ENCODE assay signal across 1 cellular context in the genomic region with DNA sequence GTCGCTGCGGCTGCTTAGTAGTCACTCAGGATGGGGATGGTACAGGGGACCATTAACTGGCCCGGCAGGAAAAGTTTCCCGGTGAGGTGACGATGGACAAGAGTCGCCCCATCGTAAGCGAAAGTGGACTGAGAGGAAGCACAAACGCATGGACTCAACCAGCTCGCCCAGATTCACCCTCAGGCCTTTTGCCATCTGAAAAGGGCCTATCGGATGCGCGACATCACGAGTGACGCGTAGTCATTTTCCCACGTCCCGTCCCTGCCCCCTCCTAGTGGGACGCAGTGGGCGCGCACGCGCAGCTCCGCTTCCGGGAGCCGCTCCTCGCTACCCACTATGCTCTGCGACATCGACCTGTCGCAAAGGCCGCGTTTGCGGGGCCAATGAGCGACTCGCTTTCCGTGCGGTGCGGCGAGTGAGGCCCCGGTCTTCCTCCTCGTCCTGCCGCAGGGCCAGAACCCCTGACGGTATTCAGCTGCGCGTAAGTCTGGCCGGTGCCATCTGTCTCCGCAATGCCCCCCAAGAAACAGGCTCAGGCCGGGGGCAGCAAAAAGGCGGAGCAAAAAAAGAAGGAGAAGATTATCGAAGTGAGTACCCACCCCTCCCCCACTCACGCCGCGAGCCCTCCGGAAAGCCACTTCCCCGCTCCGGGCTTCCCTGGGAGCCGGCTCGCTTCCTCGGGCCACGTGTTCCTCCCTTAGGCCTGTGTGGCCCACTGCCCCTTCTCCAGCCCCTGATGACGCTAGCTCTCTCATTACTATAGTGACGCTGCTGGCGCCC.
TF ChIP-seq lines count a peak whose summit lies in the region.

ZC3H15 (plus strand) TSS at position 390 of the 780 bp plus-strand sequence; CDS start at position 513, 123 bp downstream.

TF ChIP-seq in K562, 482 proteins besides CTCF, POLR2A, EP300 and RAD21 (continued from another document and continues in another):
- TF ChIP-seq ATF2 (CRISPR knock-in tag; IDR thresholded peaks at IDR 0.05) (no peak), ILF3 (IDR thresholded peaks at IDR 0.05; ENCODE audit: borderline replicate concordance) (no peak), FUS (optimal IDR thresholded peaks at IDR 0.05; ENCODE audit: low read depth, low read length) (no peak), FOS (IDR thresholded peaks at IDR 0.05; ENCODE audit: extremely low read depth, insufficient read length) (no peak), CBX1 (IDR thresholded peaks at IDR 0.05; ENCODE audit: low read depth) (0 out of 2 replicates have a peak, but pooled peaks have one; percentile 68), ARHGAP35 (IDR thresholded peaks at IDR 0.05; ENCODE audit: partially characterized antibody) (no peak), ZKSCAN3 (CRISPR knock-in tag; IDR thresholded peaks at IDR 0.05) (no peak), TCF3 (CRISPR knock-in tag; IDR thresholded peaks at IDR 0.05) (peak; percentile 24; the same call in 1 of the 2 replicates), AFF1 (IDR thresholded peaks at IDR 0.05; ENCODE audit: low read depth in 1 of 2, partially characterized antibody in 2 of 2) (peak in 1 of 2 experiments; percentile 48), ELF2 (CRISPR knock-in tag; IDR thresholded peaks at IDR 0.05) (peak; percentile 66), ZC3H11A (IDR thresholded peaks at IDR 0.05; ENCODE audit: low read depth, low read length) (no peak), WHSC1 (IDR thresholded peaks at IDR 0.05; ENCODE audit: low read length) (no peak), TEAD4 (IDR thresholded peaks at IDR 0.05; ENCODE audit: low read length) (peak; percentile 21; the same call in 1 of the 2 replicates), TEAD4 (CRISPR knock-in tag; IDR thresholded peaks at IDR 0.05; ENCODE audit: borderline replicate concordance) (no peak), OTX1 (CRISPR knock-in tag; IDR thresholded peaks at IDR 0.05) (no peak), BRD4 (IDR thresholded peaks at IDR 0.05) (peak; percentile 89), C11orf30 (IDR thresholded peaks at IDR 0.05; ENCODE audit: low read depth) (peak; percentile 80), TBP (optimal IDR thresholded peaks at IDR 0.05; ENCODE audit: low read depth, low read length) (peak; percentile 94), MAFG (tag; conservative IDR thresholded peaks at IDR 0.05) (no peak), ZNF551 (CRISPR knock-in tag; IDR thresholded peaks at IDR 0.05) (no peak), CBFA2T2 (conservative IDR thresholded peaks at IDR 0.05) (no peak), CHD4 (IDR thresholded peaks at IDR 0.05; ENCODE audit: insufficient read depth, insufficient replicate concordance, low read depth, low read length, poor library complexity, severe bottlenecking) (peak; percentile 54), BCOR (IDR thresholded peaks at IDR 0.05) (no peak), PBX2 (CRISPR knock-in tag; IDR thresholded peaks at IDR 0.05; ENCODE audit: low read depth) (no peak), PBX2 (tag; conservative IDR thresholded peaks at IDR 0.05; ENCODE audit: low read depth) (peak; percentile 35; the same call in 1 of the 2 replicates), FOXO4 (CRISPR knock-in tag; IDR thresholded peaks at IDR 0.05) (no peak; the same call in 1 of the 2 replicates), NFRKB (IDR thresholded peaks at IDR 0.05; ENCODE audit: low read depth) (peak; percentile 67), KLF13 (tag; IDR thresholded peaks at IDR 0.05; ENCODE audit: borderline replicate concordance, low read depth) (no peak), TCFL5 (CRISPR knock-in tag; conservative IDR thresholded peaks at IDR 0.05) (no peak), SNIP1 (IDR thresholded peaks at IDR 0.05; ENCODE audit: low read depth) (no peak), NEUROD1 (IDR thresholded peaks at IDR 0.05; ENCODE audit: borderline replicate concordance, low read depth, low read length, partially characterized antibody) (peak; percentile 48), ETV6 (IDR thresholded peaks at IDR 0.05; ENCODE audit: borderline replicate concordance in 1 of 2, low read depth in 2 of 2, low read length in 1 of 2) (0 out of 4 replicates have a peak, but pooled peaks of 1 of the 2 experiments have one; percentile 36), ETV6 (CRISPR knock-in tag; IDR thresholded peaks at IDR 0.05; ENCODE audit: borderline replicate concordance) (no peak), RFX1 (IDR thresholded peaks at IDR 0.05) (peak; percentile 58; the same call in 1 of the 2 replicates), CXXC5 (CRISPR knock-in tag; IDR thresholded peaks at IDR 0.05) (peak; percentile 96), ZBTB17 (CRISPR knock-in tag; IDR thresholded peaks at IDR 0.05) (0 out of 2 replicates have a peak, but pooled peaks have one; percentile 59), CSDE1 (IDR thresholded peaks at IDR 0.05) (no peak), TBL1XR1 (IDR thresholded peaks at IDR 0.05; ENCODE audit: low read length in 2 of 2) (peak in 1 of 2 experiments; percentile 67; a peak in 2 of 4 replicates), BRCA1 (IDR thresholded peaks at IDR 0.05) (no peak), BRCA1 (CRISPR knock-in tag; IDR thresholded peaks at IDR 0.05) (no peak), CAMTA2 (CRISPR knock-in tag; conservative IDR thresholded peaks at IDR 0.05) (no peak), ZFP30 (CRISPR knock-in tag; IDR thresholded peaks at IDR 0.05; ENCODE audit: borderline replicate concordance) (no peak)
- TF ChIP-seq, protein P1, sequence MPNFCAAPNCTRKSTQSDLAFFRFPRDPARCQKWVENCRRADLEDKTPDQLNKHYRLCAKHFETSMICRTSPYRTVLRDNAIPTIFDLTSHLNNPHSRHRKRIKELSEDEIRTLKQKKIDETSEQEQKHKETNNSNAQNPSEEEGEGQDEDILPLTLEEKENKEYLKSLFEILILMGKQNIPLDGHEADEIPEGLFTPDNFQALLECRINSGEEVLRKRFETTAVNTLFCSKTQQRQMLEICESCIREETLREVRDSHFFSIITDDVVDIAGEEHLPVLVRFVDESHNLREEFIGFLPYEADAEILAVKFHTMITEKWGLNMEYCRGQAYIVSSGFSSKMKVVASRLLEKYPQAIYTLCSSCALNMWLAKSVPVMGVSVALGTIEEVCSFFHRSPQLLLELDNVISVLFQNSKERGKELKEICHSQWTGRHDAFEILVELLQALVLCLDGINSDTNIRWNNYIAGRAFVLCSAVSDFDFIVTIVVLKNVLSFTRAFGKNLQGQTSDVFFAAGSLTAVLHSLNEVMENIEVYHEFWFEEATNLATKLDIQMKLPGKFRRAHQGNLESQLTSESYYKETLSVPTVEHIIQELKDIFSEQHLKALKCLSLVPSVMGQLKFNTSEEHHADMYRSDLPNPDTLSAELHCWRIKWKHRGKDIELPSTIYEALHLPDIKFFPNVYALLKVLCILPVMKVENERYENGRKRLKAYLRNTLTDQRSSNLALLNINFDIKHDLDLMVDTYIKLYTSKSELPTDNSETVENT (CRISPR knock-in tag; IDR thresholded peaks at IDR 0.05), result 0 out of 2 replicates have a peak, but pooled peaks have one; percentile 80
- TF ChIP-seq, protein P2, sequence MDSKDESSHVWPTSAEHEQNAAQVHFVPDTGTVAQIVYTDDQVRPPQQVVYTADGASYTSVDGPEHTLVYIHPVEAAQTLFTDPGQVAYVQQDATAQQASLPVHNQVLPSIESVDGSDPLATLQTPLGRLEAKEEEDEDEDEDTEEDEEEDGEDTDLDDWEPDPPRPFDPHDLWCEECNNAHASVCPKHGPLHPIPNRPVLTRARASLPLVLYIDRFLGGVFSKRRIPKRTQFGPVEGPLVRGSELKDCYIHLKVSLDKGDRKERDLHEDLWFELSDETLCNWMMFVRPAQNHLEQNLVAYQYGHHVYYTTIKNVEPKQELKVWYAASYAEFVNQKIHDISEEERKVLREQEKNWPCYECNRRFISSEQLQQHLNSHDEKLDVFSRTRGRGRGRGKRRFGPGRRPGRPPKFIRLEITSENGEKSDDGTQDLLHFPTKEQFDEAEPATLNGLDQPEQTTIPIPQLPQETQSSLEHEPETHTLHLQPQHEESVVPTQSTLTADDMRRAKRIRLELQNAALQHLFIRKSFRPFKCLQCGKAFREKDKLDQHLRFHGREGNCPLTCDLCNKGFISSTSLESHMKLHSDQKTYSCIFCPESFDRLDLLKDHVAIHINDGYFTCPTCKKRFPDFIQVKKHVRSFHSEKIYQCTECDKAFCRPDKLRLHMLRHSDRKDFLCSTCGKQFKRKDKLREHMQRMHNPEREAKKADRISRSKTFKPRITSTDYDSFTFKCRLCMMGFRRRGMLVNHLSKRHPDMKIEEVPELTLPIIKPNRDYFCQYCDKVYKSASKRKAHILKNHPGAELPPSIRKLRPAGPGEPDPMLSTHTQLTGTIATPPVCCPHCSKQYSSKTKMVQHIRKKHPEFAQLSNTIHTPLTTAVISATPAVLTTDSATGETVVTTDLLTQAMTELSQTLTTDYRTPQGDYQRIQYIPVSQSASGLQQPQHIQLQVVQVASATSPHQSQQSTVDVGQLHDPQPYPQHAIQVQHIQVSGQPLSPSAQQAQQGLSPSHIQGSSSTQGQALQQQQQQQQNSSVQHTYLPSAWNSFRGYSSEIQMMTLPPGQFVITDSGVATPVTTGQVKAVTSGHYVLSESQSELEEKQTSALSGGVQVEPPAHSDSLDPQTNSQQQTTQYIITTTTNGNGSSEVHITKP (IDR thresholded peaks at IDR 0.05; ENCODE audit: partially characterized antibody), result peak; percentile 45
- TF ChIP-seq, protein P3, sequence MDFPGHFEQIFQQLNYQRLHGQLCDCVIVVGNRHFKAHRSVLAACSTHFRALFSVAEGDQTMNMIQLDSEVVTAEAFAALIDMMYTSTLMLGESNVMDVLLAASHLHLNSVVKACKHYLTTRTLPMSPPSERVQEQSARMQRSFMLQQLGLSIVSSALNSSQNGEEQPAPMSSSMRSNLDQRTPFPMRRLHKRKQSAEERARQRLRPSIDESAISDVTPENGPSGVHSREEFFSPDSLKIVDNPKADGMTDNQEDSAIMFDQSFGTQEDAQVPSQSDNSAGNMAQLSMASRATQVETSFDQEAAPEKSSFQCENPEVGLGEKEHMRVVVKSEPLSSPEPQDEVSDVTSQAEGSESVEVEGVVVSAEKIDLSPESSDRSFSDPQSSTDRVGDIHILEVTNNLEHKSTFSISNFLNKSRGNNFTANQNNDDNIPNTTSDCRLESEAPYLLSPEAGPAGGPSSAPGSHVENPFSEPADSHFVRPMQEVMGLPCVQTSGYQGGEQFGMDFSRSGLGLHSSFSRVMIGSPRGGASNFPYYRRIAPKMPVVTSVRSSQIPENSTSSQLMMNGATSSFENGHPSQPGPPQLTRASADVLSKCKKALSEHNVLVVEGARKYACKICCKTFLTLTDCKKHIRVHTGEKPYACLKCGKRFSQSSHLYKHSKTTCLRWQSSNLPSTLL (IDR thresholded peaks at IDR 0.05), result no peak
